Comparison of ENCODE assay signal across 2 cellular contexts in genomic region chr12:58886474-58886873, GRCh38.
TF ChIP-seq lines count a peak whose summit lies in the region.

No MANE protein-coding gene starts in this region.

TF ChIP-seq in A549, 52 proteins besides CTCF, POLR2A, EP300 and RAD21:
- peak; percentile 73 to 80; a peak in 3 of 4 replicates for TF ChIP-seq CEBPB (IDR thresholded peaks at IDR 0.05)
- no peak for TF ChIP-seq JUNB (IDR thresholded peaks at IDR 0.05)
- no peak for TF ChIP-seq EHF (CRISPR knock-in tag; IDR thresholded peaks at IDR 0.05)
TF ChIP-seq in A549: peak in this region for 1.

TF ChIP-seq in IMR-90, 13 proteins besides CTCF, POLR2A, EP300 and RAD21:
- TF ChIP-seq RCOR1 (IDR thresholded peaks at IDR 0.05; ENCODE audit: insufficient replicate concordance, low read length): no peak
- TF ChIP-seq CEBPB (IDR thresholded peaks at IDR 0.05; ENCODE audit: low read depth, low read length): peak; percentile 88
- no peak for TF ChIP-seq MAZ (IDR thresholded peaks at IDR 0.05; ENCODE audit: borderline replicate concordance, low read depth, low read length)
- TF ChIP-seq BHLHE40 (IDR thresholded peaks at IDR 0.05; ENCODE audit: low read depth, low read length): no peak
- no peak for TF ChIP-seq FOS (IDR thresholded peaks at IDR 0.05; ENCODE audit: low read depth, low read length)
